ENCODE assay signal across 1 cellular context in the genomic region with DNA sequence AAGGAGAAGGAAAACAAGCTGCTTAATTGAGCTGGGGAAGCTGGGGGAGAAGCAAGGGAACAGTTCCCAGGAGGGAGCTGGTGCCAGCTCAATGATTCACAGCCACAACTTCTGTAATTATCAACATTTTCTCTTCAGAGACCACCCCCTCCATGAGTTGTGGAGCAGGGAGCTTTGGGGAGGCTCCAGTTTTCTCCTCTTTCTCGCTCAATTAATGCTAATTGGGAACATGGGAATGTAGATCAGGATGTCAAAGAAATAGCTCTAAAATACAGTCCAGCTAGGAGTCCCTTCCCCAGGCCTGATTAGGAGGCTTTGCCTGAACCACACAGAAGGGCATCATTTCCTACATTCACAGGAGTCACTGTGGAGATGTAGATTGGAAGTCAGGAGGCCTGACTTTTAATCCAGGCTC.
TF ChIP-seq lines count a peak whose summit lies in the region.

No MANE protein-coding gene starts in this region.

TF ChIP-seq in GM12878, 131 proteins besides CTCF, POLR2A, EP300 and RAD21 (continued from another document):
- TF ChIP-seq TCF7 (IDR thresholded peaks at IDR 0.05; ENCODE audit: borderline replicate concordance) (no peak), PAX5 (IDR thresholded peaks at IDR 0.05; ENCODE audit: borderline replicate concordance, low read depth, low read length) (no peak), IKZF2 (IDR thresholded peaks at IDR 0.05) (no peak), NR2F1 (conservative IDR thresholded peaks at IDR 0.05) (no peak), ASH2L (IDR thresholded peaks at IDR 0.05; ENCODE audit: borderline replicate concordance, low read depth) (no peak), IKZF1 (conservative IDR thresholded peaks at IDR 0.05) (no peak)
- TF ChIP-seq, protein P1, sequence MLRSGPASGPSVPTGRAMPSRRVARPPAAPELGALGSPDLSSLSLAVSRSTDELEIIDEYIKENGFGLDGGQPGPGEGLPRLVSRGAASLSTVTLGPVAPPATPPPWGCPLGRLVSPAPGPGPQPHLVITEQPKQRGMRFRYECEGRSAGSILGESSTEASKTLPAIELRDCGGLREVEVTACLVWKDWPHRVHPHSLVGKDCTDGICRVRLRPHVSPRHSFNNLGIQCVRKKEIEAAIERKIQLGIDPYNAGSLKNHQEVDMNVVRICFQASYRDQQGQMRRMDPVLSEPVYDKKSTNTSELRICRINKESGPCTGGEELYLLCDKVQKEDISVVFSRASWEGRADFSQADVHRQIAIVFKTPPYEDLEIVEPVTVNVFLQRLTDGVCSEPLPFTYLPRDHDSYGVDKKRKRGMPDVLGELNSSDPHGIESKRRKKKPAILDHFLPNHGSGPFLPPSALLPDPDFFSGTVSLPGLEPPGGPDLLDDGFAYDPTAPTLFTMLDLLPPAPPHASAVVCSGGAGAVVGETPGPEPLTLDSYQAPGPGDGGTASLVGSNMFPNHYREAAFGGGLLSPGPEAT (IDR thresholded peaks at IDR 0.05; ENCODE audit: low read depth), result no peak
- TF ChIP-seq, protein P2, sequence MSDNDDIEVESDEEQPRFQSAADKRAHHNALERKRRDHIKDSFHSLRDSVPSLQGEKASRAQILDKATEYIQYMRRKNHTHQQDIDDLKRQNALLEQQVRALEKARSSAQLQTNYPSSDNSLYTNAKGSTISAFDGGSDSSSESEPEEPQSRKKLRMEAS (IDR thresholded peaks at IDR 0.05; ENCODE audit: low read depth, low read length), result no peak
